ENCODE assay signal across 22 cellular contexts in genomic region chr14:106051790-106052189, GRCh38.
A peak's percentile ranks its signal among the peaks of the same experiment; 100 is the strongest.
DNase-seq lines count a peak whose midpoint lies in the region; ATAC-seq and TF ChIP-seq lines count a peak whose summit lies in the region.
"Had no signal": no experiment of that assay in that cellular context is flagged by ENCODE, and none has a peak within 500 bp of the region (broad histone marks: within the 10 kb centered on the region; RNA-seq: fewer than 3 reads in every experiment).

No MANE protein-coding gene starts in this region.

- H3K36me3 Mint-ChIP-seq in activated CD4-positive, alpha-beta T cell treated with anti-CD3 and anti-CD28 coated beads for 36 hours (ENCODE audit: low read depth), result no peaks in the 10 kb centered on the region
- H3K36me3 Mint-ChIP-seq in natural killer cell treated with Interleukin-12 subunit alpha and Interleukin-12 subunit beta and Interleukin-15 and Interleukin-18, amount 100 ng/mL, for 72 hours, result no peaks in the 10 kb centered on the region
- H3K36me3 Mint-ChIP-seq in natural killer cell (no peaks in the 10 kb centered on the region), GM23338 (ENCODE audit: low read depth) (peaks cover 36% of the 10 kb centered on the region)
- no peaks in the 10 kb centered on the region for H3K36me3 Mint-ChIP-seq in activated T-helper 17 cell treated with anti-CD3 and anti-CD28 coated beads, Interleukin-2, amount 50 U/mL, for 72 hours (ENCODE audit: low read depth)
- H3K36me3 Mint-ChIP-seq: CD4-positive, CD25-positive, alpha-beta regulatory T cell had no signal

- no peaks in the 10 kb centered on the region for H3K4me1 ChIP-seq in GM23338 (ENCODE audit: insufficient read depth)
- H3K4me1 ChIP-seq: SJSA1 had no signal

- H3K9me2 ChIP-seq in GM23338 (ENCODE audit: insufficient read depth), result no peaks in the 10 kb centered on the region

- peaks cover 6% of the 10 kb centered on the region; the same call in 1 of the 2 replicates for H3K36me3 ChIP-seq in GM23338 (ENCODE audit: insufficient read depth)
- H3K36me3 ChIP-seq: BLaER1, SJSA1 had no signal

- H3K4me1 Mint-ChIP-seq in activated CD4-positive, alpha-beta T cell treated with anti-CD3 and anti-CD28 coated beads for 36 hours, result peaks cover 13% of the 10 kb centered on the region
- H3K4me1 Mint-ChIP-seq in natural killer cell treated with Interleukin-12 subunit alpha and Interleukin-12 subunit beta and Interleukin-15 and Interleukin-18, amount 100 ng/mL, for 72 hours (ENCODE audit: low read depth in 2 of 2), result peaks cover 13 to 21% of the 10 kb centered on the region in 2 donors
- H3K4me1 Mint-ChIP-seq in natural killer cell, result no peaks in the 10 kb centered on the region
- H3K4me1 Mint-ChIP-seq in activated T-helper 17 cell treated with anti-CD3 and anti-CD28 coated beads, Interleukin-2, amount 50 U/mL, for 72 hours, result no peaks in the 10 kb centered on the region
- H3K4me1 Mint-ChIP-seq in GM23338, result no peaks in the 10 kb centered on the region

- DNase-seq in activated CD4-positive, alpha-beta T cell treated with anti-CD3 and anti-CD28 coated beads for 36 hours, result peak; percentile 38
- DNase-seq in activated CD4-positive, alpha-beta T cell treated with anti-CD3 and anti-CD28 coated beads, Interleukin-2, amount 50 U/mL, for 4 hours, result no peak
- no peak for DNase-seq in natural killer cell treated with Interleukin-12 subunit alpha and Interleukin-12 subunit beta and Interleukin-15 and Interleukin-18, amount 100 ng/mL, for 72 hours (ENCODE audit: low spot score)
- DNase-seq in natural killer cell, result no peak
- no peak for DNase-seq in GM23338 (ENCODE audit: low spot score)
- DNase-seq: HCEC 1CT; IMR-90; KG1; MM.1S; NCI-H2029; NCI-H446; NCI-H524 treated with DMSO at 0.1 percent for 48 hours; NCI-H82; NK-92 treated with Interleukin-12 subunit alpha and Interleukin-12 subunit beta, amount 100 ng/mL, for 24 hours; PC-9; Right ventricle myocardium superior; RPMI8226 had no signal

- no peaks in the 10 kb centered on the region for H3K27me3 Mint-ChIP-seq in activated CD4-positive, alpha-beta T cell treated with anti-CD3 and anti-CD28 coated beads for 36 hours
- peaks cover 0 to 7% of the 10 kb centered on the region in 2 donors for H3K27me3 Mint-ChIP-seq in natural killer cell treated with Interleukin-12 subunit alpha and Interleukin-12 subunit beta and Interleukin-15 and Interleukin-18, amount 100 ng/mL, for 72 hours
- H3K27me3 Mint-ChIP-seq in natural killer cell (ENCODE audit: low read depth in 2 of 2) (peaks cover 3 to 13% of the 10 kb centered on the region in 2 donors), GM23338 (ENCODE audit: insufficient read depth, low read depth, poor library complexity) (peaks cover 3% of the 10 kb centered on the region)
- H3K27me3 Mint-ChIP-seq in activated T-helper 17 cell treated with anti-CD3 and anti-CD28 coated beads, Interleukin-2, amount 50 U/mL, for 72 hours, result peaks cover 9% of the 10 kb centered on the region

- no peaks in the 10 kb centered on the region for H3K27me3 ChIP-seq in GM23338 (ENCODE audit: insufficient read depth)
- H3K27me3 ChIP-seq: BLaER1, SJSA1 had no signal

- no peak for TF ChIP-seq CTCF in natural killer cell (IDR thresholded peaks at IDR 0.05)
- no peak for TF ChIP-seq CTCF in GM23338 (conservative IDR thresholded peaks at IDR 0.05; ENCODE audit: low read depth in 2 of 2)

- no peak overlapping the region for H3K4me2 ChIP-seq in GM23338
- H3K4me2 ChIP-seq: BLaER1, PC-9 had no signal

- no peaks in the 10 kb centered on the region for H3F3A ChIP-seq in GM23338 (replicated peaks; ENCODE audit: low read depth)

- intact Hi-C loops in activated CD4-positive, alpha-beta T cell treated with anti-CD3 and anti-CD28 coated beads for 36 hours (cut with DNase I, micrococcal nuclease), result no loop called here
- intact Hi-C loops in natural killer cell (cut with micrococcal nuclease), result no loop called here

- POLR2A ChIA-PET in activated CD4-positive, alpha-beta T cell treated with anti-CD3 and anti-CD28 coated beads for 36 hours (lab: Charles Lee), result no interaction called here

- no peak overlapping the region for H3K27ac Mint-ChIP-seq in activated CD4-positive, alpha-beta T cell treated with anti-CD3 and anti-CD28 coated beads for 36 hours
- peak overlapping the region in 1 of 2 donors; percentile 56 for H3K27ac Mint-ChIP-seq in natural killer cell treated with Interleukin-12 subunit alpha and Interleukin-12 subunit beta and Interleukin-15 and Interleukin-18, amount 100 ng/mL, for 72 hours
- H3K27ac Mint-ChIP-seq in natural killer cell (no peak overlapping the region), GM23338 (no peak overlapping the region)
- H3K27ac Mint-ChIP-seq in activated T-helper 17 cell treated with anti-CD3 and anti-CD28 coated beads, Interleukin-2, amount 50 U/mL, for 72 hours, result no peak overlapping the region
- H3K27ac Mint-ChIP-seq: CD4-positive, CD25-positive, alpha-beta regulatory T cell had no signal

- no peak overlapping the region for H3K27ac ChIP-seq in GM23338 (ENCODE audit: low read depth)
- H3K27ac ChIP-seq: BLaER1, PC-9, SJSA1 had no signal

- no peaks in the 10 kb centered on the region for H3K9me3 Mint-ChIP-seq in activated CD4-positive, alpha-beta T cell treated with anti-CD3 and anti-CD28 coated beads for 36 hours (ENCODE audit: low read depth)
- H3K9me3 Mint-ChIP-seq in natural killer cell treated with Interleukin-12 subunit alpha and Interleukin-12 subunit beta and Interleukin-15 and Interleukin-18, amount 100 ng/mL, for 72 hours, result no peaks in the 10 kb centered on the region
- no peaks in the 10 kb centered on the region for H3K9me3 Mint-ChIP-seq in natural killer cell
- no peaks in the 10 kb centered on the region for H3K9me3 Mint-ChIP-seq in activated T-helper 17 cell treated with anti-CD3 and anti-CD28 coated beads, Interleukin-2, amount 50 U/mL, for 72 hours
- peaks cover 99% of the 10 kb centered on the region for H3K9me3 Mint-ChIP-seq in GM23338

- no peak overlapping the region for H3K4me3 Mint-ChIP-seq in activated CD4-positive, alpha-beta T cell treated with anti-CD3 and anti-CD28 coated beads for 36 hours
- peak overlapping the region; percentile 20 for H3K4me3 Mint-ChIP-seq in natural killer cell treated with Interleukin-12 subunit alpha and Interleukin-12 subunit beta and Interleukin-15 and Interleukin-18, amount 100 ng/mL, for 72 hours
- H3K4me3 Mint-ChIP-seq in natural killer cell, result no peak overlapping the region
- H3K4me3 Mint-ChIP-seq in activated T-helper 17 cell treated with anti-CD3 and anti-CD28 coated beads, Interleukin-2, amount 50 U/mL, for 72 hours, result no peak overlapping the region
- H3K4me3 Mint-ChIP-seq in GM23338, result no peak overlapping the region
- H3K4me3 Mint-ChIP-seq: CD4-positive, CD25-positive, alpha-beta regulatory T cell had no signal

- H3K4me3 ChIP-seq in GM23338, result no peak overlapping the region
- H3K4me3 ChIP-seq: BLaER1, PC-9, SJSA1 had no signal

- no peaks in the 10 kb centered on the region for H3K79me2 ChIP-seq in GM23338 (replicated peaks; ENCODE audit: insufficient read depth)

- no peak overlapping the region for H2AFZ ChIP-seq in GM23338
- H2AFZ ChIP-seq: PC-9 had no signal

- CTCF ChIA-PET in activated CD4-positive, alpha-beta T cell treated with anti-CD3 and anti-CD28 coated beads for 36 hours (lab: Charles Lee), result no interaction called here

- no peaks in the 10 kb centered on the region for H4K20me1 ChIP-seq in GM23338 (replicated peaks; ENCODE audit: insufficient read depth)
- H4K20me1 ChIP-seq: BLaER1 had no signal

- ATAC-seq in activated CD4-positive, alpha-beta T cell treated with anti-CD3 and anti-CD28 coated beads for 36 hours, result peak; percentile 82
- peak; percentile 85 to 95 for ATAC-seq in natural killer cell treated with Interleukin-12 subunit alpha and Interleukin-12 subunit beta and Interleukin-15 and Interleukin-18, amount 100 ng/mL, for 72 hours
- ATAC-seq in natural killer cell (no peak), GM23338 (no peak), HG03097 (IDR thresholded peaks at IDR 0.05; ENCODE audit: low FRiP score, unreplicated experiment) (no peak)
- ATAC-seq in activated T-helper 17 cell treated with anti-CD3 and anti-CD28 coated beads, Interleukin-2, amount 50 U/mL, for 72 hours (replicated peaks), result peak; percentile 88

TF ChIP-seq in GM23338, 12 proteins besides CTCF, POLR2A, EP300 and RAD21:
- no peak for TF ChIP-seq POLR2AphosphoS5 (IDR thresholded peaks at IDR 0.05; ENCODE audit: low read depth)
- TF ChIP-seq ZNF114 (CRISPR knock-in tag; IDR thresholded peaks at IDR 0.05), result no peak
- no peak for TF ChIP-seq JUNB (IDR thresholded peaks at IDR 0.05; ENCODE audit: unreplicated experiment)
- no peak for TF ChIP-seq EZH2 (IDR thresholded peaks at IDR 0.05; ENCODE audit: low read depth, unreplicated experiment)

Comparison
In these comparisons a context has a peak if more than half of its experiments do, and no peak if none do; other contexts are left out.
1. ATAC-seq: peak in activated CD4-positive, alpha-beta T cell treated with anti-CD3 and anti-CD28 coated beads for 36 hours (single experiment), natural killer cell treated with Interleukin-12 subunit alpha and Interleukin-12 subunit beta and Interleukin-15 and Interleukin-18, amount 100 ng/mL, for 72 hours (2 of 2) and activated T-helper 17 cell treated with anti-CD3 and anti-CD28 coated beads, Interleukin-2, amount 50 U/mL, for 72 hours (single experiment); none in natural killer cell (0 of 3), GM23338 (single experiment) and HG03097 (single experiment).